Comparison of ENCODE assay signal across 8 cellular contexts in genomic region chr17:80416260-80416939, GRCh38. TPM values are rescaled to one million over a fixed set of nuclear protein-coding genes. Genes with fewer than 3 reads are reported as not detected.
DNase-seq lines count a peak whose midpoint lies in the region; ATAC-seq and TF ChIP-seq lines count a peak whose summit lies in the region.

No MANE protein-coding gene starts in this region.

- H3K9me3 ChIP-seq in PC-3 (ENCODE audit: low read length) (no peaks in the 10 kb centered on the region), trophoblast cell (ENCODE audit: insufficient read depth, low read depth, low read length) (no peaks in the 10 kb centered on the region), testis (no peaks in the 10 kb centered on the region)

- no peaks in the 10 kb centered on the region for H4K20me1 ChIP-seq in PC-3 (ENCODE audit: low read length)

- no peaks in the 10 kb centered on the region for H3F3A ChIP-seq in PC-3 (ENCODE audit: low read length, unreplicated experiment)

- no peak for DNase-seq in Calu3
- no peak for DNase-seq in PC-3
- no peak for DNase-seq in endothelial cell (ENCODE audit: low spot score)
- no peak for DNase-seq in trophoblast cell
- no peak for DNase-seq in testis
- DNase-seq in kidney glomerular epithelial cell (lab: John Stamatoyannopoulos, UW): no peak

- H3K4me2 ChIP-seq in PC-3 (ENCODE audit: low read length) (peak overlapping the region; percentile 97), trophoblast cell (ENCODE audit: low read length) (peak overlapping the region; percentile 100)

- H3K4me1 ChIP-seq in PC-3 (ENCODE audit: insufficient read depth, low read length) (peaks cover 14% of the 10 kb centered on the region), trophoblast cell (ENCODE audit: control insufficient read depth in 1 of 2, insufficient read depth in 2 of 2, low read length in 2 of 2) (peaks cover 5 to 9% of the 10 kb centered on the region in 2 experiments), testis (peaks cover 14% of the 10 kb centered on the region)

- H4K8ac ChIP-seq in trophoblast cell (ENCODE audit: low read depth, low read length): no peak overlapping the region

- H3K79me1 ChIP-seq in trophoblast cell (ENCODE audit: low read length): peaks cover 8% of the 10 kb centered on the region

- H3K9me3 Mint-ChIP-seq in Calu3 (ENCODE audit: low read depth, unreplicated experiment) (no peaks in the 10 kb centered on the region), endothelial cell (ENCODE audit: unreplicated experiment) (no peaks in the 10 kb centered on the region)

- H2AK5ac ChIP-seq in trophoblast cell (ENCODE audit: low read length): no peak overlapping the region

- H3K4me1 Mint-ChIP-seq in Calu3 (ENCODE audit: low read depth, unreplicated experiment) (peaks cover 29% of the 10 kb centered on the region), endothelial cell (ENCODE audit: unreplicated experiment) (peaks cover 44% of the 10 kb centered on the region)

- BruUV-seq in Calu3 (replicated peaks; lab: Mats Ljungman, UMichigan) (no TSS peak), PC-3 (replicated peaks; lab: Mats Ljungman, UMichigan) (no TSS peak)

- POLR2A ChIA-PET in PC-3 (lab: Charles Lee; ENCODE audit: unreplicated experiment): interaction anchor here (0.6 to 0.7 kb wide), 2 partner anchors 124 to 476 kb away, joined by 3 to 4 read pairs; no protein-coding TSS in a partner anchor

- intact Hi-C loops in Calu3 (cut with micrococcal nuclease; ENCODE audit: unreplicated experiment): no loop called here
- intact Hi-C loops in PC-3 (cut with micrococcal nuclease): no loop called here
- intact Hi-C loops in testis (cut with DNase I; ENCODE audit: low total_unique reads): no loop called here

- H3K18ac ChIP-seq in trophoblast cell (ENCODE audit: low read length): no peak overlapping the region

- H3K27me3 Mint-ChIP-seq in Calu3 (ENCODE audit: unreplicated experiment) (peaks cover 27% of the 10 kb centered on the region), endothelial cell (ENCODE audit: unreplicated experiment) (peaks cover 7% of the 10 kb centered on the region)

- peak overlapping the region; percentile 79 for H3K4me3 ChIP-seq in PC-3 (ENCODE audit: low read length)
- no peak overlapping the region for H3K4me3 ChIP-seq in trophoblast cell (ENCODE audit: low read depth, low read length)
- peak overlapping the region in 1 of 2 donors; percentile 98 for H3K4me3 ChIP-seq in testis

- peak overlapping the region; percentile 87 for H3K27ac Mint-ChIP-seq in Calu3 (ENCODE audit: unreplicated experiment)
- H3K27ac Mint-ChIP-seq in endothelial cell (ENCODE audit: unreplicated experiment): peak overlapping the region; percentile 76

- no peak overlapping the region for H3K4ac ChIP-seq in trophoblast cell (ENCODE audit: low read depth, low read length)

- no peak overlapping the region for H4K12ac ChIP-seq in trophoblast cell (ENCODE audit: low read depth, low read length)

- WGBS in trophoblast cell (ENCODE audit: extremely low coverage, insufficient coverage, insufficient read length): no CpG with 5 or more reads among the region's 7 CpGs
- WGBS in testis, 2 donors: 60 to 64% methylated on average over 7 of the region's 7 CpGs

- no peak overlapping the region for H3K23ac ChIP-seq in trophoblast cell (ENCODE audit: low read length)

- H3K14ac ChIP-seq in trophoblast cell (ENCODE audit: low read length): no peak overlapping the region

- H3K27me3 ChIP-seq in PC-3 (ENCODE audit: low read length): no peaks in the 10 kb centered on the region
- H3K27me3 ChIP-seq in trophoblast cell (ENCODE audit: insufficient read depth, low read length): no peaks in the 10 kb centered on the region
- H3K27me3 ChIP-seq in testis: no peaks in the 10 kb centered on the region

- H3K79me2 ChIP-seq in PC-3 (ENCODE audit: low read length): peaks cover 25% of the 10 kb centered on the region
- peaks cover 6% of the 10 kb centered on the region for H3K79me2 ChIP-seq in trophoblast cell (ENCODE audit: control insufficient read depth, insufficient read depth, low read length, poor library complexity)

- H2BK12ac ChIP-seq in trophoblast cell (ENCODE audit: low read length): no peak overlapping the region

- CTCF ChIA-PET in Calu3 (lab: Charles Lee): interaction anchor here (0.6 kb wide), 1 partner anchor 549 kb away, joined by 4 read pairs; no protein-coding TSS in a partner anchor
- CTCF ChIA-PET in PC-3 (lab: Charles Lee): no interaction called here

- no peak for TF ChIP-seq POLR2A in testis (IDR thresholded peaks at IDR 0.05)

- H3K9ac ChIP-seq in PC-3 (ENCODE audit: low read length) (peak overlapping the region; percentile 94; the same call in 1 of the 2 replicates), trophoblast cell (ENCODE audit: low read length) (no peak overlapping the region)

- H3K9me2 ChIP-seq in PC-3 (replicated peaks; ENCODE audit: low read length): no peaks in the 10 kb centered on the region

- H2BK120ac ChIP-seq in trophoblast cell (ENCODE audit: insufficient read depth, low read length, poor library complexity): no peak overlapping the region

- peaks cover 52% of the 10 kb centered on the region for H3K36me3 Mint-ChIP-seq in Calu3 (ENCODE audit: insufficient read depth, unreplicated experiment)
- peaks cover 25% of the 10 kb centered on the region for H3K36me3 Mint-ChIP-seq in endothelial cell (ENCODE audit: low read depth, unreplicated experiment)

- H4K91ac ChIP-seq in trophoblast cell (ENCODE audit: low read depth, low read length): no peak overlapping the region

- H3K36me3 ChIP-seq in PC-3 (ENCODE audit: low read depth, low read length) (peaks cover 4% of the 10 kb centered on the region; the same call in 1 of the 2 replicates), trophoblast cell (ENCODE audit: control insufficient read depth in 1 of 2, insufficient read depth in 2 of 2, low read length in 2 of 2) (peaks cover 11 to 23% of the 10 kb centered on the region in 2 experiments), testis (ENCODE audit: low read depth, missing control alignments) (no peaks in the 10 kb centered on the region)

- H3K27ac ChIP-seq in PC-3 (ENCODE audit: low read length) (no peak overlapping the region), trophoblast cell (ENCODE audit: low read depth, low read length) (no peak overlapping the region), testis (no peak overlapping the region)

- H3K4me3 Mint-ChIP-seq in Calu3 (ENCODE audit: low read depth, unreplicated experiment) (peak overlapping the region; percentile 76), endothelial cell (ENCODE audit: unreplicated experiment) (peak overlapping the region; percentile 88)

- no peak for TF ChIP-seq CTCF in Calu3 (IDR thresholded peaks at IDR 0.05; ENCODE audit: unreplicated experiment)
- TF ChIP-seq CTCF in PC-3 (conservative IDR thresholded peaks at IDR 0.05; ENCODE audit: low read depth, low read length): no peak
- TF ChIP-seq CTCF in endothelial cell (IDR thresholded peaks at IDR 0.05; ENCODE audit: unreplicated experiment): no peak
- TF ChIP-seq CTCF in testis (IDR thresholded peaks at IDR 0.05): no peak

- no peak overlapping the region for H2AFZ ChIP-seq in PC-3 (ENCODE audit: low read length)
- no peak overlapping the region for H2AFZ ChIP-seq in trophoblast cell (ENCODE audit: insufficient read depth, low read length, poor library complexity)

- no peak overlapping the region for H2BK5ac ChIP-seq in trophoblast cell (ENCODE audit: low read depth, low read length, poor library complexity)

- ATAC-seq in PC-3 (no peak), HG03457 (IDR thresholded peaks at IDR 0.05; ENCODE audit: unreplicated experiment) (no peak), HG03135 (IDR thresholded peaks at IDR 0.05; ENCODE audit: unreplicated experiment) (no peak)

RNA-seq across cellular contexts. Expression of gene ENDOV, which starts 1.4 kb away (rescaled TPM):
- total RNA-seq in Calu3 (2022): 33.2 and 37.0 TPM in 2 replicates
- total RNA-seq in PC-3 (2014; rRNA removed): 57.9 and 59.3 TPM in 2 replicates
- total RNA-seq in endothelial cell (ENCODE audit: unreplicated experiment): 40.7 TPM
- polyA plus RNA-seq in trophoblast cell (2013): 18.5 and 18.8 TPM in 2 replicates
- 10 to 100 TPM; 55.2 to 63.9 TPM for total RNA-seq in testis
- 41.4 TPM for polyA plus RNA-seq in testis (ENCODE audit: insufficient read depth, low read depth, low replicate concordance)
